In genomic region chr9:134403682-134404301, GRCh38 we compare ENCODE assay signal across 8 cellular contexts.
DNase-seq lines count a peak whose midpoint lies in the region.

No MANE protein-coding gene starts in this region.

- peak overlapping the region; percentile 52 for H3K9ac ChIP-seq in skeletal muscle satellite cell (ENCODE audit: low read depth, low read length)

- H3K4me1 ChIP-seq in skeletal muscle satellite cell (ENCODE audit: control insufficient read depth, insufficient read depth, low read length): peaks cover 62% of the 10 kb centered on the region

- H3K4me2 ChIP-seq in skeletal muscle satellite cell (ENCODE audit: low read length): peak overlapping the region; percentile 69

- H3K4me3 ChIP-seq in skeletal muscle satellite cell (ENCODE audit: low read length): no peak overlapping the region

- DNase-seq in AG08396 (ENCODE audit: low spot score): peak; percentile 90
- peak; percentile 54 to 61 for DNase-seq in Kasumi-1 (lab: John Stamatoyannopoulos, UW)
- DNase-seq in activated T-cell treated with anti-CD3 and anti-CD28 coated beads, Interleukin-2, amount 50 U/mL, for 48 hours: peak; percentile 58 to 59
- DNase-seq in germinal center (ENCODE audit: low spot score): peak; percentile 36
- DNase-seq in SHP77 (lab: John Stamatoyannopoulos, UW): no peak
- DNase-seq in NCI-H146 (lab: John Stamatoyannopoulos, UW): no peak
- DNase-seq in NCI-H146 treated with DMSO at 0.1 percent for 48 hours (lab: John Stamatoyannopoulos, UW; ENCODE audit: unreplicated experiment): no peak

- peaks cover 12% of the 10 kb centered on the region for H3K36me3 ChIP-seq in skeletal muscle satellite cell (ENCODE audit: insufficient read depth, low read length)

- peaks cover 4% of the 10 kb centered on the region for H3K9me3 ChIP-seq in skeletal muscle satellite cell (replicated peaks; ENCODE audit: low read length)

- no peaks in the 10 kb centered on the region for H3K27me3 ChIP-seq in skeletal muscle satellite cell (ENCODE audit: control insufficient read depth, insufficient read depth, low read length)

Comparison
In these comparisons a context has a peak if more than half of its experiments do, and no peak if none do; other contexts are left out.
1. DNase-seq: peak in AG08396 (single experiment), Kasumi-1 (2 of 2), activated T-cell treated with anti-CD3 and anti-CD28 coated beads, Interleukin-2, amount 50 U/mL, for 48 hours (2 of 2) and germinal center (single experiment); none in SHP77 (0 of 2), NCI-H146 (single experiment) and NCI-H146 treated with DMSO at 0.1 percent for 48 hours (single experiment).